2 cellular contexts compared by ENCODE assay signal in genomic region chr16:25897677-25898076, GRCh38.
TF ChIP-seq lines count a peak whose summit lies in the region.

No MANE protein-coding gene starts in this region.

TF ChIP-seq in H1, 55 proteins besides CTCF, POLR2A, EP300 and RAD21 (continued from another document):
- TF ChIP-seq ATF2 (IDR thresholded peaks at IDR 0.05; ENCODE audit: low read length) (no peak), CREB1 (IDR thresholded peaks at IDR 0.05) (no peak), PHF8 (conservative IDR thresholded peaks at IDR 0.05; ENCODE audit: low read depth, low read length) (no peak), SIX5 (IDR thresholded peaks at IDR 0.05; ENCODE audit: low read depth, low read length) (no peak), JUND (IDR thresholded peaks at IDR 0.05; ENCODE audit: low read length) (no peak), ZNF274 (IDR thresholded peaks at IDR 0.05; ENCODE audit: borderline replicate concordance, extremely low read depth, low read length) (no peak), KDM5A (IDR thresholded peaks at IDR 0.05; ENCODE audit: low read length) (no peak), ASH2L (IDR thresholded peaks at IDR 0.05; ENCODE audit: low read length) (no peak), SRF (IDR thresholded peaks at IDR 0.05; ENCODE audit: low read depth, low read length) (no peak), SIRT6 (IDR thresholded peaks at IDR 0.05; ENCODE audit: low read length) (no peak)
- TF ChIP-seq, protein P1, sequence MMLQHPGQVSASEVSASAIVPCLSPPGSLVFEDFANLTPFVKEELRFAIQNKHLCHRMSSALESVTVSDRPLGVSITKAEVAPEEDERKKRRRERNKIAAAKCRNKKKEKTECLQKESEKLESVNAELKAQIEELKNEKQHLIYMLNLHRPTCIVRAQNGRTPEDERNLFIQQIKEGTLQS (IDR thresholded peaks at IDR 0.05; ENCODE audit: insufficient read depth, low read depth, low read length): no peak
TF ChIP-seq in H1: peak in this region for 0.

TF ChIP-seq in neural cell, 6 proteins besides CTCF, POLR2A, EP300 and RAD21 (continued from another document):
- TF ChIP-seq REST (IDR thresholded peaks at IDR 0.05; ENCODE audit: borderline replicate concordance): no peak
TF ChIP-seq in neural cell: peak in this region for 0.
